Comparison of ENCODE assay signal across 21 cellular contexts in the genomic region with DNA sequence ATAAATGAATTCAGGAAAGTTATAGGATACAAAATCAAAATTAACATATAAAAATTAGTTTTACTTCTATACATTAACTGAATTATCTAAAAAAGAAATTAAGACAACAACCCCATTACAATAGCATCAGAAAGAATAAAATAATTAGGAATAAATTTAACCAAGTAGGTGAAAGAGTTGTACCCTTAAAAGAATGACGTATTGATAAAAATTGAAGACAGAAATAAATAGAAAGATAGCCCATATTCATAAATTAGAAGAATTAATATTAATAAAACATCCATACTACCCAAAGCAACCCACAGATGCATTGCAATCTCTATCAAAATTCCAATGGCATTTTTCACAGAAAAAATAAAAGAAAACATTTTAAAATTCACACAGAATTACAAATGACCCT.
DNase-seq lines count a peak whose midpoint lies in the region; ATAC-seq, FAIRE-seq and TF ChIP-seq lines count a peak whose summit lies in the region.
"Had no signal": no experiment of that assay in that cellular context is flagged by ENCODE, and none has a peak within 500 bp of the region (broad histone marks: within the 10 kb centered on the region; RNA-seq: fewer than 3 reads in every experiment).

No MANE protein-coding gene starts in this region.

- H3K27me3 ChIP-seq in HepG2 (ENCODE audit: control insufficient read depth in 1 of 2, insufficient read depth in 2 of 2, low read length in 2 of 2) (no peaks in the 10 kb centered on the region), right lobe of liver (no peaks in the 10 kb centered on the region), mesenchymal stem cell (ENCODE audit: control insufficient read depth in 1 of 2, insufficient read depth in 1 of 2, low read length in 2 of 2) (no peaks in the 10 kb centered on the region)
- H3K27me3 ChIP-seq: BE2C, BLaER1 had no signal

- H3K9ac ChIP-seq in HepG2 (ENCODE audit: insufficient read depth, low read depth, low read length) (no peak overlapping the region), mesenchymal stem cell (ENCODE audit: low read length) (no peak overlapping the region)
- H3K9ac ChIP-seq: BLaER1 had no signal

- intact Hi-C loops in HepG2 (cut with micrococcal nuclease; ENCODE audit: unreplicated experiment), result no loop called here
- intact Hi-C loops in right lobe of liver (cut with DNase I), result no loop called here

- DNase-seq in HepG2 (ENCODE audit: low spot score) (no peak), right lobe of liver (no peak), mesenchymal stem cell (no peak), DMS114 treated with DMSO at 0.1 percent for 48 hours (lab: John Stamatoyannopoulos, UW; ENCODE audit: unreplicated experiment) (no peak), RPMI8226 (no peak)
- DNase-seq: ACHN; BE2C; C1 segment of cervical spinal cord; CD4-positive, alpha-beta memory T cell; CD4-positive, CD25-positive, alpha-beta regulatory T cell; CD8-positive, alpha-beta memory T cell; COR-L47; DMS 273 treated with DMSO at 0.1 percent for 48 hours; DMS79 treated with DMSO at 0.1 percent for 48 hours; GF-D8 had no signal

- TF ChIP-seq POLR2A in HepG2 (IDR thresholded peaks at IDR 0.05; ENCODE audit: insufficient read depth in 1 of 2, low read depth in 2 of 2, low read length in 2 of 2) (no peak), right lobe of liver (IDR thresholded peaks at IDR 0.05) (no peak)

- ATAC-seq in HepG2 (no peak), right lobe of liver (no peak)

- no peak overlapping the region for H2BK12ac ChIP-seq in mesenchymal stem cell (ENCODE audit: low read length in 2 of 2)

- H4K20me1 ChIP-seq in HepG2 (ENCODE audit: insufficient read depth, low read length), result no peaks in the 10 kb centered on the region
- H4K20me1 ChIP-seq: BLaER1 had no signal

- H4K91ac ChIP-seq in mesenchymal stem cell (ENCODE audit: low read length), result no peak overlapping the region

- no peak overlapping the region for H2AK5ac ChIP-seq in mesenchymal stem cell (ENCODE audit: low read length, severe bottlenecking)

- no peak overlapping the region; a peak in 1 of 6 replicates for H3K4me3 ChIP-seq in HepG2 (replicated peaks in 1 of 3; ENCODE audit: insufficient read depth in 1 of 3, low read depth in 2 of 3, low read length in 3 of 3)
- no peak overlapping the region for H3K4me3 ChIP-seq in right lobe of liver
- H3K4me3 ChIP-seq in mesenchymal stem cell (ENCODE audit: insufficient read depth in 1 of 2, low read depth in 1 of 2, low read length in 2 of 2), result no peak overlapping the region
- H3K4me3 ChIP-seq: BLaER1 had no signal

- WGBS in HepG2 (ENCODE audit: low lambda C conversion rate), result 2% methylated on average over 1 of the region's 1 CpG
- WGBS in right lobe of liver (ENCODE audit: insufficient coverage, low coverage, low lambda C conversion rate, missing lambda C conversion rate), result 35% methylated on average over 1 of the region's 1 CpG
- WGBS in mesenchymal stem cell, result no CpG with 5 or more reads among the region's 1 CpG

- H3K23ac ChIP-seq in mesenchymal stem cell (ENCODE audit: low read length in 2 of 2), result no peak overlapping the region

- no peak for TF ChIP-seq EP300 in HepG2 (IDR thresholded peaks at IDR 0.05; ENCODE audit: low read depth in 2 of 2, low read length in 2 of 2)
- TF ChIP-seq EP300 in HepG2 (CRISPR knock-in tag; IDR thresholded peaks at IDR 0.05; ENCODE audit: borderline replicate concordance), result no peak

- TF ChIP-seq CTCF in HepG2 (CRISPR knock-in tag; IDR thresholded peaks at IDR 0.05) (no peak), right lobe of liver (IDR thresholded peaks at IDR 0.05) (no peak)

- no peak overlapping the region for H3K14ac ChIP-seq in mesenchymal stem cell (ENCODE audit: low read length in 2 of 2)

- H3K18ac ChIP-seq in mesenchymal stem cell (ENCODE audit: low read depth in 1 of 2, low read length in 2 of 2), result no peak overlapping the region

- BruUV-seq in HepG2 (replicated peaks; lab: Mats Ljungman, UMichigan), result no TSS peak

- no peak overlapping the region for H4K8ac ChIP-seq in mesenchymal stem cell (ENCODE audit: low read length)

- H3K27ac ChIP-seq in HepG2 (ENCODE audit: extremely low read length, insufficient read depth, low read length) (no peak overlapping the region), right lobe of liver (no peak overlapping the region), mesenchymal stem cell (ENCODE audit: low read length, poor library complexity, severe bottlenecking) (no peak overlapping the region)
- H3K27ac ChIP-seq: 22Rv1, BLaER1 had no signal

- H2BK5ac ChIP-seq in mesenchymal stem cell (ENCODE audit: low read depth, low read length, poor library complexity, severe bottlenecking), result peak overlapping the region; percentile 31

- CTCF ChIA-PET in HepG2 (lab: Yijun Ruan, JAX; ENCODE audit: low intra/inter-chr PET ratio, low total read pairs), result no interaction called here

- POLR2A ChIA-PET in HepG2 (lab: Yijun Ruan, JAX), result no interaction called here

- H3K4me1 ChIP-seq in HepG2 (ENCODE audit: insufficient read depth, low read length), result no peaks in the 10 kb centered on the region
- no peaks in the 10 kb centered on the region for H3K4me1 ChIP-seq in right lobe of liver
- no peaks in the 10 kb centered on the region for H3K4me1 ChIP-seq in mesenchymal stem cell (ENCODE audit: control insufficient read depth, insufficient read depth, low read depth, low read length)
- H3K4me1 ChIP-seq: BE2C, BLaER1 had no signal

- H3K9me3 ChIP-seq in HepG2 (ENCODE audit: low read length) (no peaks in the 10 kb centered on the region), right lobe of liver (no peaks in the 10 kb centered on the region), mesenchymal stem cell (ENCODE audit: control insufficient read depth, low read length) (peaks cover 22% of the 10 kb centered on the region)
- H3K9me3 ChIP-seq: BE2C, BLaER1 had no signal

- no peak for FAIRE-seq in HepG2 (lab: Jason Lieb, UNC)
- FAIRE-seq in colon (lab: Jason Lieb, UNC), result peak; percentile 31
- FAIRE-seq: G401.6, GM12891, GM19239 had no signal

- H3K36me3 ChIP-seq in HepG2 (replicated peaks in 1 of 2; ENCODE audit: control insufficient read depth in 1 of 2, insufficient read depth in 2 of 2, low read length in 2 of 2) (no peaks in the 10 kb centered on the region), right lobe of liver (no peaks in the 10 kb centered on the region), mesenchymal stem cell (ENCODE audit: control insufficient read depth in 1 of 2, insufficient read depth in 2 of 2, low read depth in 1 of 2, low read length in 2 of 2) (no peaks in the 10 kb centered on the region)
- H3K36me3 ChIP-seq: BE2C, BLaER1 had no signal

- TF ChIP-seq RAD21 in HepG2 (CRISPR knock-in tag; IDR thresholded peaks at IDR 0.05), result no peak

- no peak overlapping the region for H3K4me2 ChIP-seq in HepG2 (ENCODE audit: low read depth, low read length)
- H3K4me2 ChIP-seq in mesenchymal stem cell (ENCODE audit: low read length, poor library complexity, severe bottlenecking), result no peak overlapping the region
- H3K4me2 ChIP-seq: BLaER1 had no signal

- H2BK120ac ChIP-seq in mesenchymal stem cell (ENCODE audit: low read depth, low read length), result no peak overlapping the region

- H2AFZ ChIP-seq in HepG2 (ENCODE audit: low read length) (no peak overlapping the region), mesenchymal stem cell (ENCODE audit: low read depth, low read length) (no peak overlapping the region)

- in situ Hi-C loops in HepG2 (cut with HindIII; ENCODE audit: extremely low pct_ligation_motif_present, low pct_unique_long_range_greater_than_20kb), result no loop called here

- no peaks in the 10 kb centered on the region for H3K79me1 ChIP-seq in mesenchymal stem cell (replicated peaks; ENCODE audit: low read length, poor library complexity, severe bottlenecking)

- no peak overlapping the region for H3K4ac ChIP-seq in mesenchymal stem cell (ENCODE audit: low read depth in 1 of 2, low read length in 2 of 2)

- no peak overlapping the region for H2BK15ac ChIP-seq in mesenchymal stem cell (ENCODE audit: low read depth, poor library complexity, severe bottlenecking)

- H3K79me2 ChIP-seq in HepG2 (ENCODE audit: insufficient read depth, low read length), result no peaks in the 10 kb centered on the region

TF ChIP-seq in HepG2, 621 proteins besides CTCF, POLR2A, EP300 and RAD21:
- TF ChIP-seq ATF7 (IDR thresholded peaks at IDR 0.05) (peak; percentile 50; the same call in 1 of the 2 replicates), ATF7 (CRISPR knock-in tag; IDR thresholded peaks at IDR 0.05) (no peak), CREB1 (IDR thresholded peaks at IDR 0.05) (peak; percentile 3; the same call in 1 of the 2 replicates), CREB1 (CRISPR knock-in tag; IDR thresholded peaks at IDR 0.05) (no peak), IKZF1 (IDR thresholded peaks at IDR 0.05) (no peak)
